30 cellular contexts compared by ENCODE assay signal in the genomic region with DNA sequence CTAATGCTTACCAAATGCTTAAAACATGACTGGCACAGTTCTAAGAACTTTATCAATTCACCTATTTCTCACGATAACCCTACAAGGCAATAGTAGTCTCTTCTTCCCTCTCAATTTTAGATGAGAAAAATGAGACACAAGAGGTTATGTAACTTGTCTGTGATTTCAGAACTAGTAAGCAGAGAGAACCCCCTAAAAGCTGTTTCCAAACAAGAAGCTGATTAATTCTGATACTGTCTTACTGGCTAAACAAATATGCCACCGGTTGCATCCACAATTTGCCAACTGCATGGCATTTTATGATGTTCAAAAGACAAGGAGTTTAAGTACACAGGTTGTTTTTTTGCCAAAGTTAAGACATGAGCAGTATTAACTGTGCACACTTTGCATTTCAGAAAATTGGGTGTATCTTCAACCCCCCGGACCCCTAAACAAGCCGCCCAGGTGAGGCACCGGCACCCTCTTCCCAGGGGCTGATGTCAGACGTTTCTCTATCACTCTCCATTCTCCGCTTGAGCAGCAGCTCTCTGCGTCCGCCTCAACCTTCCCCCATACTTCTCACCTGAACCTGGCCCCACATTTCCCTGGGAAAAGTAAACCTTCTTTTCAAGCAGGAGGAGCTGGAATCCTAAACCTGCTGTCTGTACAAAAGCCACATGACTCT.
"Had no signal": no experiment of that assay in that cellular context is flagged by ENCODE, and none has a peak within 500 bp of the region (broad histone marks: within the 10 kb centered on the region; RNA-seq: fewer than 3 reads in every experiment).

No MANE protein-coding gene starts in this region.

- H3K4me3 ChIP-seq: ascending aorta, body of pancreas had no signal

- H3K27ac Mint-ChIP-seq: activated B cell treated with CpG ODN at 0.5 μM for 24 hours; activated CD4-positive, alpha-beta T cell treated with anti-CD3 and anti-CD28 coated beads, Interleukin-2, amount 10 ng/mL, durations not matched to agents 24 days and 14 days; activated CD8-positive, alpha-beta memory T cell treated with anti-CD3 and anti-CD28 coated beads, Interleukin-2, amount 10 ng/mL, durations not matched to agents 7 days and 5 days; activated naive CD4-positive, alpha-beta T cell treated with anti-CD3 and anti-CD28 coated beads, Interleukin-2, amount 50 U/mL, for 72 hours; activated naive CD8-positive, alpha-beta T cell treated with anti-CD3 and anti-CD28 coated beads, Interleukin-2, amount 50 U/mL, for 24 hours; activated T-cell treated with anti-CD3 and anti-CD28 coated beads, Interleukin-2, amount 50 U/mL, for 24 hours; activated T-helper 1 cell treated with anti-CD3 and anti-CD28 coated beads, Interleukin-12 subunit alpha, Interleukin-12 subunit beta, Interleukin-2, Interleukin-4 antibody, amounts not matched to agents 30 ng/mL and 10 ng/mL and 1 ng/mL, durations not matched to agents 14 hours and 24 hours and 36 hours had no signal

- DNase-seq: activated B cell treated with CpG ODN at 0.5 μM for 24 hours; activated CD4-positive, alpha-beta T cell treated with anti-CD3 and anti-CD28 coated beads for 1 hour; activated CD4-positive, alpha-beta T cell treated with anti-CD3 and anti-CD28 coated beads, Interleukin-2, amount 10 ng/mL, durations not matched to agents 24 days and 14 days; activated CD4-positive, alpha-beta T cell treated with anti-CD3 and anti-CD28 coated beads, Interleukin-2, amount 50 U/mL, for 48 hours; activated CD8-positive, alpha-beta memory T cell treated with anti-CD3 and anti-CD28 coated beads, Interleukin-2, amount 10 ng/mL, durations not matched to agents 7 days and 5 days; activated effector memory CD4-positive, alpha-beta T cell treated with anti-CD3 and anti-CD28 coated beads, Interleukin-2, amount 50 U/mL, for 16 hours; activated naive CD4-positive, alpha-beta T cell treated with Interleukin-2 at 50 U/mL for 16 hours; activated naive CD8-positive, alpha-beta T cell treated with anti-CD3 and anti-CD28 coated beads, Interleukin-2, amount 50 U/mL, for 24 hours; activated T-cell treated with anti-CD3 and anti-CD28 coated beads, Interleukin-2, amount 50 U/mL, for 24 hours; amniotic stem cell; body of pancreas; central memory CD4-positive, alpha-beta T cell; Karpas-422; NCI-H1092; NCI-H1417; NCI-H1694; NCI-H2029; NCI-H2107; NCI-H2171 treated with DMSO at 0.1 percent for 48 hours; NCI-H226; NCI-H526 treated with DMSO at 0.1 percent for 48 hours; NCI-H82; SIG-M5; T-helper 17 cell; T1000 had no signal

- ATAC-seq: activated CD8-positive, alpha-beta memory T cell treated with anti-CD3 and anti-CD28 coated beads, Interleukin-2, amount 10 ng/mL, durations not matched to agents 7 days and 5 days; activated naive CD4-positive, alpha-beta T cell treated with anti-CD3 and anti-CD28 coated beads, Interleukin-2, amount 50 U/mL, for 72 hours; activated naive CD8-positive, alpha-beta T cell treated with anti-CD3 and anti-CD28 coated beads, Interleukin-2, amount 50 U/mL, for 24 hours; body of pancreas; T-helper 17 cell had no signal

- H3K4me1 ChIP-seq: ascending aorta had no signal

- H3K36me3 ChIP-seq: ascending aorta had no signal

- FAIRE-seq: bronchial epithelial cell, TTC549 had no signal

- H3K4me3 Mint-ChIP-seq: activated B cell treated with CpG ODN at 0.5 μM for 24 hours; activated CD4-positive, alpha-beta T cell treated with anti-CD3 and anti-CD28 coated beads, Interleukin-2, amount 10 ng/mL, durations not matched to agents 24 days and 14 days; activated CD8-positive, alpha-beta memory T cell treated with anti-CD3 and anti-CD28 coated beads, Interleukin-2, amount 10 ng/mL, durations not matched to agents 7 days and 5 days; activated naive CD8-positive, alpha-beta T cell treated with anti-CD3 and anti-CD28 coated beads, Interleukin-2, amount 50 U/mL, for 24 hours; activated T-cell treated with anti-CD3 and anti-CD28 coated beads, Interleukin-2, amount 50 U/mL, for 24 hours; activated T-helper 1 cell treated with anti-CD3 and anti-CD28 coated beads, Interleukin-12 subunit alpha, Interleukin-12 subunit beta, Interleukin-2, Interleukin-4 antibody, amounts not matched to agents 30 ng/mL and 10 ng/mL and 1 ng/mL, durations not matched to agents 14 hours and 24 hours and 36 hours; T-helper 17 cell had no signal

- H3K9me3 ChIP-seq: ascending aorta, body of pancreas had no signal

- H3K27me3 Mint-ChIP-seq: activated B cell treated with CpG ODN at 0.5 μM for 24 hours; activated CD4-positive, alpha-beta T cell treated with anti-CD3 and anti-CD28 coated beads, Interleukin-2, amount 10 ng/mL, durations not matched to agents 24 days and 14 days; activated CD8-positive, alpha-beta memory T cell treated with anti-CD3 and anti-CD28 coated beads, Interleukin-2, amount 10 ng/mL, durations not matched to agents 7 days and 5 days; activated naive CD8-positive, alpha-beta T cell treated with anti-CD3 and anti-CD28 coated beads, Interleukin-2, amount 50 U/mL, for 24 hours; activated T-cell treated with anti-CD3 and anti-CD28 coated beads, Interleukin-2, amount 50 U/mL, for 24 hours; T-helper 17 cell had no signal

- H3K27me3 ChIP-seq: ascending aorta, body of pancreas had no signal

- H3K27ac ChIP-seq: ascending aorta, body of pancreas had no signal

- H3K9me3 Mint-ChIP-seq: activated B cell treated with CpG ODN at 0.5 μM for 24 hours; activated naive CD8-positive, alpha-beta T cell treated with anti-CD3 and anti-CD28 coated beads, Interleukin-2, amount 50 U/mL, for 24 hours; activated T-cell treated with anti-CD3 and anti-CD28 coated beads, Interleukin-2, amount 50 U/mL, for 24 hours had no signal
